Comparison of ENCODE assay signal across 12 cellular contexts in the genomic region with DNA sequence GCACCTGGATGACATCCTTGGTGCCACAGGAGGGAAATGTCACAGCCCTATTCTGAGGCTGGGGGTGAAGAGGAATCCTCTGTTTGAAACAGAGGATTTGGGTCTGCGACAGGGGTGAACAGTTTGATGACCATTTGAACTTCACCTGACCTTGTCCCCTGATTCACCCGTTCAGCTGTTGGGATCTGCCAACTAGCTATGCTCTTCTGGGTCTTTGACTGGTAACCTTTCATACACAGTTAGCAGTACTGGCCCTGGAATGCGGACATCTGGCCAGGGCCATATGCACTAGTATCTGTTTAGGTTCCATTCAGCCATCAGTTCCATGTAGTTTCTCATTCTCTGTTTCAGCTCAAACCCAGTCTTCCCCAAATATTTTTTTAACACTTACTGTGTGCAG. TPM values are rescaled to one million over a fixed set of nuclear protein-coding genes. Genes with fewer than 3 reads are reported as not detected.
A peak's percentile ranks its signal among the peaks of the same experiment; 100 is the strongest.
DNase-seq lines count a peak whose midpoint lies in the region; ATAC-seq and TF ChIP-seq lines count a peak whose summit lies in the region.
"Had no signal": no experiment of that assay in that cellular context is flagged by ENCODE, and none has a peak within 500 bp of the region (broad histone marks: within the 10 kb centered on the region; RNA-seq: fewer than 3 reads in every experiment).

No MANE protein-coding gene starts in this region.

- peaks cover 55% of the 10 kb centered on the region for H3K4me1 Mint-ChIP-seq in osteocyte (ENCODE audit: unreplicated experiment)

- peaks cover 10% of the 10 kb centered on the region for H3K36me3 Mint-ChIP-seq in osteocyte (ENCODE audit: unreplicated experiment)

- no peak overlapping the region for H3K4me3 ChIP-seq in left ventricle myocardium inferior
- peak overlapping the region in 1 of 59 donors; percentile 8 for H3K4me3 ChIP-seq in dorsolateral prefrontal cortex
- no peak overlapping the region for H3K4me3 ChIP-seq in upper lobe of right lung
- H3K4me3 ChIP-seq: ovary had no signal

- peak overlapping the region; percentile 56 for H3K27ac Mint-ChIP-seq in osteocyte (ENCODE audit: unreplicated experiment)
- H3K27ac Mint-ChIP-seq: activated CD4-positive, alpha-beta memory T cell treated with anti-CD3 and anti-CD28 coated beads for 36 hours; activated T-helper 1 cell treated with anti-CD3 and anti-CD28 coated beads, Interleukin-12 subunit alpha, Interleukin-12 subunit beta, Interleukin-2, Interleukin-4 antibody, amounts not matched to agents 30 ng/mL and 10 ng/mL and 1 ng/mL, durations not matched to agents 14 hours and 24 hours and 36 hours had no signal

- no peaks in the 10 kb centered on the region for H3K9me3 Mint-ChIP-seq in osteocyte (ENCODE audit: unreplicated experiment)
- H3K9me3 Mint-ChIP-seq: activated CD4-positive, alpha-beta memory T cell treated with anti-CD3 and anti-CD28 coated beads for 36 hours; activated T-helper 1 cell treated with anti-CD3 and anti-CD28 coated beads, Interleukin-12 subunit alpha, Interleukin-12 subunit beta, Interleukin-2, Interleukin-4 antibody, amounts not matched to agents 30 ng/mL and 10 ng/mL and 1 ng/mL, durations not matched to agents 14 hours and 24 hours and 36 hours had no signal

- no peak overlapping the region for H3K4me3 Mint-ChIP-seq in osteocyte (ENCODE audit: unreplicated experiment)
- H3K4me3 Mint-ChIP-seq: activated CD4-positive, alpha-beta memory T cell treated with anti-CD3 and anti-CD28 coated beads for 36 hours; activated T-helper 1 cell treated with anti-CD3 and anti-CD28 coated beads, Interleukin-12 subunit alpha, Interleukin-12 subunit beta, Interleukin-2, Interleukin-4 antibody, amounts not matched to agents 30 ng/mL and 10 ng/mL and 1 ng/mL, durations not matched to agents 14 hours and 24 hours and 36 hours had no signal

- peak overlapping the region; percentile 90 for H3K27ac ChIP-seq in left ventricle myocardium inferior (replicated peaks)
- H3K27ac ChIP-seq in dorsolateral prefrontal cortex: peak overlapping the region; percentile 22 to 100 (median 98)
- H3K27ac ChIP-seq in upper lobe of right lung: peak overlapping the region; percentile 11

- H3K9me3 ChIP-seq in left ventricle myocardium inferior (replicated peaks) (no peaks in the 10 kb centered on the region), upper lobe of right lung (no peaks in the 10 kb centered on the region)
- H3K9me3 ChIP-seq: ovary had no signal

- H3K36me3 ChIP-seq in left ventricle myocardium inferior (peaks cover 2% of the 10 kb centered on the region), upper lobe of right lung (peaks cover 7% of the 10 kb centered on the region)
- H3K36me3 ChIP-seq: ovary had no signal

- H3K4me1 ChIP-seq in left ventricle myocardium inferior (peaks cover 72% of the 10 kb centered on the region), upper lobe of right lung (peaks cover 53% of the 10 kb centered on the region)

- TF ChIP-seq CTCF in left ventricle myocardium inferior (IDR thresholded peaks at IDR 0.05; ENCODE audit: borderline replicate concordance): no peak
- TF ChIP-seq CTCF in dorsolateral prefrontal cortex (IDR thresholded peaks at IDR 0.05 in 54 of 56, conservative IDR thresholded peaks at IDR 0.05 in 2 of 56; ENCODE audit: low read depth in 1 of 56, partially characterized antibody in 56 of 56): no peak
- no peak for TF ChIP-seq CTCF in osteocyte (IDR thresholded peaks at IDR 0.05)
- TF ChIP-seq CTCF in upper lobe of right lung (IDR thresholded peaks at IDR 0.05): no peak

- no peaks in the 10 kb centered on the region for H3K27me3 Mint-ChIP-seq in osteocyte (ENCODE audit: unreplicated experiment)
- H3K27me3 Mint-ChIP-seq: activated CD4-positive, alpha-beta memory T cell treated with anti-CD3 and anti-CD28 coated beads for 36 hours had no signal

- no peaks in the 10 kb centered on the region for H3K27me3 ChIP-seq in left ventricle myocardium inferior (ENCODE audit: low read depth)
- H3K27me3 ChIP-seq in dorsolateral prefrontal cortex: no peaks in the 10 kb centered on the region
- no peaks in the 10 kb centered on the region for H3K27me3 ChIP-seq in upper lobe of right lung
- H3K27me3 ChIP-seq: ovary had no signal

- intact Hi-C loops in left ventricle myocardium inferior (cut with micrococcal nuclease): no loop called here
- intact Hi-C loops in Right ventricle myocardium superior (cut with DNase I): no loop called here
- intact Hi-C loops in dorsolateral prefrontal cortex (cut with DNase I): no loop called here
- intact Hi-C loops in upper lobe of right lung (cut with DNase I): no loop called here

- DNase-seq in left ventricle myocardium inferior: no peak
- DNase-seq in Right ventricle myocardium superior: no peak
- no peak for DNase-seq in dorsolateral prefrontal cortex
- DNase-seq in osteocyte (ENCODE audit: extremely low spot score, unreplicated experiment): no peak
- no peak for DNase-seq in upper lobe of right lung
- DNase-seq in NK-92 (lab: John Stamatoyannopoulos, UW; ENCODE audit: unreplicated experiment): no peak
- no peak for DNase-seq in activated CD4-positive, alpha-beta T cell treated with anti-CD3 and anti-CD28 coated beads, Interleukin-2, amount 50 U/mL, for 4 hours
- DNase-seq in NCI-H82 treated with DMSO at 0.1 percent for 48 hours (lab: John Stamatoyannopoulos, UW; ENCODE audit: unreplicated experiment): no peak
- DNase-seq: activated CD4-positive, alpha-beta memory T cell treated with anti-CD3 and anti-CD28 coated beads for 36 hours; GF-D8 had no signal

- ATAC-seq in Right ventricle myocardium superior (ENCODE audit: poor library complexity): no peak
- ATAC-seq in upper lobe of right lung: no peak

RNA-seq across cellular contexts. Expression of a gene that starts 47.2 kb away (rescaled TPM):
- total RNA-seq in left ventricle myocardium inferior (8.2 TPM), Right ventricle myocardium superior (9.2 TPM), dorsolateral prefrontal cortex (10 to 100 TPM; 15.2 to 63.1 (median 25.3) TPM), osteocyte (17.8 and 20.0 TPM in 2 replicates), upper lobe of right lung (45.5 TPM)

Comparison
In these comparisons a context has a peak if more than half of its experiments do, and no peak if none do; other contexts are left out.
1. H3K27ac ChIP-seq: peak in every context shown above with its lines; median percentile 98 in dorsolateral prefrontal cortex; 90 in left ventricle myocardium inferior; 11 in upper lobe of right lung.